ENCODE assay signal across 11 cellular contexts in the genomic region with DNA sequence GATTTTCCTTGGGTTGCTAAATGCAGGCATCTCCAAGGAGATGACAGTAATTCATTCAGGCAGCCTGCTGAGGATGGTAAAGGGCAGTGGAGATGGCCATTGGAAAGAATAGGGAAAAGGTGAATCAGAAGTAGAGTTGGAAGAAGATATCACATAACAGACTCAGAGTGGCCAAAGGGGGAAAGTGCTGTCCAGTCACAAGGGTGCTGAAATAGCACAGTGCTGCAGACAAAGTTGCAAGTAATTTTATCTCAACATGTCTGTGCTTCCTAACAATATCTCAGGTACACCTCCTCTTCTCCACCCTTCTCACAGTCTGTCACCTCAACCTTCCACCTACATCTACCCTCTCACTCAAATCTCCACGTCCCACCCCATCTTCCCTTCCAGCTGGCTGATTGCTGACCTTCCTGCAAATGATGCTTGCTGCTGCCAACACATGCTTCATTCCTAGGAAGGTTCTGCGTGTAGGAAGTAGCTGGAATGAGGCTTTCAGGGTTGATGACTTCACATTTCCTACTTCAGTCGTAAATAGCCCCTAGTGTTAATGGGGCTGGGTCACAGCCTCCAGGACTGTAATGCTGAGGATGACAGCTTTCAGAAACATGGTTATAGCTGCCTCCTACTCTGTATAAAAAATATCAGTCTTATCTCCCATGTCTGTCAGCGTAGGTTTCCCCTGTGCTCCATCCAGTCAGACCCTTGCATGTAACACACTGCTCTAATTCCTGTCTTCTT.
DNase-seq lines count a peak whose midpoint lies in the region; ATAC-seq, FAIRE-seq and TF ChIP-seq lines count a peak whose summit lies in the region.
"Had no signal": no experiment of that assay in that cellular context is flagged by ENCODE, and none has a peak within 500 bp of the region (broad histone marks: within the 10 kb centered on the region; RNA-seq: fewer than 3 reads in every experiment).

No MANE protein-coding gene starts in this region.

- H3K4me2 ChIP-seq in GM23338 (no peak overlapping the region), neural progenitor cell (no peak overlapping the region)

- CTCF ChIA-PET in T-cell (lab: Charles Lee) = no interaction called here

- no peak for TF ChIP-seq CTCF in GM23338 (conservative IDR thresholded peaks at IDR 0.05; ENCODE audit: low read depth in 2 of 2)
- TF ChIP-seq CTCF in neural progenitor cell (IDR thresholded peaks at IDR 0.05) = no peak

- no peak overlapping the region for H3K4me3 Mint-ChIP-seq in GM23338
- no peak overlapping the region for H3K4me3 Mint-ChIP-seq in neural progenitor cell
- no peak overlapping the region for H3K4me3 Mint-ChIP-seq in T-cell
- H3K4me3 Mint-ChIP-seq: activated T-cell treated with anti-CD3 and anti-CD28 coated beads, Interleukin-2, amount 50 U/mL, for 4 hours; dendritic cell treated with granulocyte-macrophage colony-stimulating factor and Interleukin-4, amounts not matched to agents 40 ng/mL and 50 ng/mL, for 4 days had no signal

- H3K9me3 ChIP-seq in neural progenitor cell (ENCODE audit: low read depth) = no peaks in the 10 kb centered on the region
- H3K9me3 ChIP-seq: psoas muscle had no signal

- H4K20me1 ChIP-seq in GM23338 (replicated peaks; ENCODE audit: insufficient read depth) (no peaks in the 10 kb centered on the region), neural progenitor cell (ENCODE audit: low read depth) (no peaks in the 10 kb centered on the region)

- no peak overlapping the region for H2AFZ ChIP-seq in GM23338
- no peak overlapping the region for H2AFZ ChIP-seq in neural progenitor cell (replicated peaks)

- H3K9ac ChIP-seq in neural progenitor cell = no peak overlapping the region

- no peak for FAIRE-seq in GM12891 (lab: Jason Lieb, UNC)

- H3K27ac Mint-ChIP-seq in GM23338 (no peak overlapping the region), neural progenitor cell (no peak overlapping the region), T-cell (no peak overlapping the region)
- H3K27ac Mint-ChIP-seq: dendritic cell treated with granulocyte-macrophage colony-stimulating factor and Interleukin-4, amounts not matched to agents 40 ng/mL and 50 ng/mL, for 4 days had no signal

- H3K36me3 ChIP-seq in GM23338 (ENCODE audit: insufficient read depth) (no peaks in the 10 kb centered on the region), neural progenitor cell (no peaks in the 10 kb centered on the region)

- no peak overlapping the region for H3K4me3 ChIP-seq in GM23338
- H3K4me3 ChIP-seq in neural progenitor cell = no peak overlapping the region
- H3K4me3 ChIP-seq: psoas muscle had no signal

- H3F3A ChIP-seq in GM23338 (replicated peaks; ENCODE audit: low read depth) (no peaks in the 10 kb centered on the region), neural progenitor cell (ENCODE audit: low read depth) (no peaks in the 10 kb centered on the region)

- TF ChIP-seq POLR2A in GM12891 (IDR thresholded peaks at IDR 0.05; ENCODE audit: low read depth, low read length) = no peak

- ATAC-seq in GM23338 = peak; percentile 75
- ATAC-seq in HG03378 (IDR thresholded peaks at IDR 0.05; ENCODE audit: unreplicated experiment) = no peak
- ATAC-seq in T-cell (replicated peaks in 1 of 4) = no peak
- ATAC-seq in GM21423 (IDR thresholded peaks at IDR 0.05; ENCODE audit: unreplicated experiment) = no peak
- ATAC-seq: activated T-cell treated with anti-CD3 and anti-CD28 coated beads, Interleukin-2, amount 50 U/mL, for 4 hours; psoas muscle had no signal

- H3K4me1 Mint-ChIP-seq in GM23338 = peaks cover 4% of the 10 kb centered on the region
- no peaks in the 10 kb centered on the region for H3K4me1 Mint-ChIP-seq in neural progenitor cell
- peaks cover 0 to 6% (median 4%) of the 10 kb centered on the region in 3 donors for H3K4me1 Mint-ChIP-seq in T-cell

- no peaks in the 10 kb centered on the region for H3K27me3 ChIP-seq in GM23338 (ENCODE audit: insufficient read depth)
- no peaks in the 10 kb centered on the region for H3K27me3 ChIP-seq in neural progenitor cell

- H3K9me3 Mint-ChIP-seq in GM23338 (no peaks in the 10 kb centered on the region), neural progenitor cell (no peaks in the 10 kb centered on the region), T-cell (peaks cover 0 to 4% (median 0%) of the 10 kb centered on the region in 3 donors)
- H3K9me3 Mint-ChIP-seq: activated T-cell treated with anti-CD3 and anti-CD28 coated beads, Interleukin-2, amount 50 U/mL, for 4 hours; dendritic cell treated with granulocyte-macrophage colony-stimulating factor and Interleukin-4, amounts not matched to agents 40 ng/mL and 50 ng/mL, for 4 days had no signal

- peaks cover 2% of the 10 kb centered on the region for H3K27me3 Mint-ChIP-seq in GM23338 (ENCODE audit: insufficient read depth, low read depth, poor library complexity)
- peaks cover 7% of the 10 kb centered on the region for H3K27me3 Mint-ChIP-seq in neural progenitor cell (ENCODE audit: insufficient read depth, low read depth)
- H3K27me3 Mint-ChIP-seq in T-cell = peaks cover 2 to 4% of the 10 kb centered on the region in 2 donors
- H3K27me3 Mint-ChIP-seq: dendritic cell treated with granulocyte-macrophage colony-stimulating factor and Interleukin-4, amounts not matched to agents 40 ng/mL and 50 ng/mL, for 4 days had no signal

- peak; percentile 65 for DNase-seq in GM23338 (ENCODE audit: low spot score)
- peak; percentile 47 for DNase-seq in OCI-M1 (lab: John Stamatoyannopoulos, UW)
- peak; percentile 57 for DNase-seq in ecto neural progenitor cell (ENCODE audit: low spot score)
- DNase-seq in neural progenitor cell (ENCODE audit: low spot score) = peak; percentile 52
- no peak for DNase-seq in GM12891 (ENCODE audit: insufficient read length, low spot score)
- no peak for DNase-seq in T-cell
- DNase-seq: activated T-cell treated with anti-CD3 and anti-CD28 coated beads, Interleukin-2, amount 50 U/mL, for 4 hours; psoas muscle had no signal

- H3K27ac ChIP-seq in GM23338 (ENCODE audit: low read depth) (no peak overlapping the region), neural progenitor cell (no peak overlapping the region)
- H3K27ac ChIP-seq: psoas muscle had no signal

- H3K4me1 ChIP-seq in GM23338 (ENCODE audit: insufficient read depth) (peaks cover 2% of the 10 kb centered on the region), neural progenitor cell (no peaks in the 10 kb centered on the region)
- H3K4me1 ChIP-seq: psoas muscle had no signal

- no peaks in the 10 kb centered on the region for H3K36me3 Mint-ChIP-seq in GM23338 (ENCODE audit: low read depth)
- no peaks in the 10 kb centered on the region for H3K36me3 Mint-ChIP-seq in neural progenitor cell
- H3K36me3 Mint-ChIP-seq in T-cell = no peaks in the 10 kb centered on the region

- H3K9me2 ChIP-seq in GM23338 (ENCODE audit: insufficient read depth) = no peaks in the 10 kb centered on the region

- H3K79me2 ChIP-seq in GM23338 (replicated peaks; ENCODE audit: insufficient read depth) (no peaks in the 10 kb centered on the region), neural progenitor cell (ENCODE audit: low read depth) (no peaks in the 10 kb centered on the region)

- POLR2A ChIA-PET in T-cell (lab: Charles Lee) = interaction anchor here in 1 of 2 donors (0.6 kb wide), 1 partner anchor 257 kb away, joined by 8 read pairs; no protein-coding TSS in a partner anchor

TF ChIP-seq in GM23338, 12 proteins besides CTCF, POLR2A, EP300 and RAD21 (continues in another document):
- TF ChIP-seq ZNF114 (CRISPR knock-in tag; IDR thresholded peaks at IDR 0.05) = no peak

TF ChIP-seq in GM12891, 5 proteins besides CTCF, POLR2A, EP300 and RAD21:
- no peak for TF ChIP-seq PAX5 (IDR thresholded peaks at IDR 0.05; ENCODE audit: insufficient read depth, low read length, severe bottlenecking)
- no peak for TF ChIP-seq SPI1 (IDR thresholded peaks at IDR 0.05; ENCODE audit: low read depth, low read length)
- TF ChIP-seq POLR2AphosphoS5 (IDR thresholded peaks at IDR 0.05; ENCODE audit: low read depth, low read length) = no peak
- TF ChIP-seq POU2F2 (IDR thresholded peaks at IDR 0.05; ENCODE audit: low read depth, low read length) = no peak
- TF ChIP-seq TAF1 (IDR thresholded peaks at IDR 0.05; ENCODE audit: low read depth, low read length) = no peak
TF ChIP-seq in GM12891: peak in this region for 0.

Comparison
In these comparisons a context has a peak if more than half of its experiments do, and no peak if none do; other contexts are left out.
1. DNase-seq: peak in GM23338 (single experiment), OCI-M1 (single experiment), ecto neural progenitor cell (single experiment) and neural progenitor cell (single experiment); none in GM12891 (single experiment) and T-cell (0 of 34).